Comparison of ENCODE assay signal across 26 cellular contexts in the genomic region with DNA sequence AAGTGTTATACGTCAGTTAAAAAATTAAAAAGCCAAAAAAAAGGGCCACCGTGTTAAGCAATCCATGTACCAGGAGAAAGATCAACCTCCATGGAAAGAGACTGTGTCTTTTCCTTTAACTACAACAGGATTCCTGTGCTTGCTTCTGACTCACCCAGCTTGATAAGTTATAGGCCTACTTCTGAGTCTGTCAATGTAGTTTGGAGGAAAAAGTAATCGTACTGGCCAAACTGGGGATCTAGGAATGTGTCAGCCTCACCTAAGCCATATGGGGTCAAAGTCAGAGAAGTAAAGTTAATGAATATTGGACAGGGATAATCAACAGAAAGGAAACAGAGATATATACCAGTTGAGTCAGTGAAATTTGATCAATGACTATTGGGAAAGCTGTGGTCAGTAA.
"Had no signal": no experiment of that assay in that cellular context is flagged by ENCODE, and none has a peak within 500 bp of the region (broad histone marks: within the 10 kb centered on the region; RNA-seq: fewer than 3 reads in every experiment).

No MANE protein-coding gene starts in this region.

- FAIRE-seq: urothelium cell line had no signal

- H2AFZ ChIP-seq: neural progenitor cell had no signal

- H3K9ac ChIP-seq: neural progenitor cell had no signal

- H3K36me3 Mint-ChIP-seq: natural killer cell; stimulated activated effector memory CD8-positive, alpha-beta T cell treated with anti-CD3 and anti-CD28 coated beads, Interleukin-12 subunit alpha, Interleukin-12 subunit beta, amount 100 ng/mL, for 72 hours; stimulated activated naive B cell treated with anti-CD40 and anti-IgM and Interleukin-4, amounts not matched to agents 10 μg/mL and 1 μg/mL and 100 μg/mL, for 72 hours had no signal

- H3K4me1 ChIP-seq: neural progenitor cell, pancreas, prostate gland, right lobe of liver, sigmoid colon, stomach, upper lobe of left lung, vagina had no signal

- H3K4me3 ChIP-seq: neural progenitor cell, pancreas, prostate gland, right lobe of liver, sigmoid colon, stomach, thoracic aorta, thyroid gland, tibial nerve, upper lobe of left lung, vagina had no signal

- H3K27ac Mint-ChIP-seq: natural killer cell; nephron; neural progenitor cell; stimulated activated effector memory CD8-positive, alpha-beta T cell treated with anti-CD3 and anti-CD28 coated beads, Interleukin-12 subunit alpha, Interleukin-12 subunit beta, amount 100 ng/mL, for 72 hours; stimulated activated naive B cell treated with anti-CD40 and anti-IgM and Interleukin-4, amounts not matched to agents 10 μg/mL and 1 μg/mL and 100 μg/mL, for 72 hours; stimulated activated naive CD8-positive, alpha-beta T cell treated with anti-CD3 and anti-CD28 coated beads, Interleukin-15, Interleukin-2, amounts not matched to agents 100 ng/mL and 50 ng/mL, for 24 hours had no signal

- H3K4me2 ChIP-seq: neural progenitor cell had no signal

- H3K27me3 Mint-ChIP-seq: stimulated activated naive B cell treated with anti-CD40 and anti-IgM and Interleukin-4, amounts not matched to agents 10 μg/mL and 1 μg/mL and 100 μg/mL, for 72 hours; stimulated activated naive CD8-positive, alpha-beta T cell treated with anti-CD3 and anti-CD28 coated beads, Interleukin-15, Interleukin-2, amounts not matched to agents 100 ng/mL and 50 ng/mL, for 24 hours had no signal

- DNase-seq: natural killer cell; occipital lobe; pancreas; right cardiac atrium; right lobe of liver; sigmoid colon; small intestine; stimulated activated CD4-positive, alpha-beta T cell treated with anti-CD3 and anti-CD28 coated beads, Interleukin-15, amount 100 ng/mL, for 24 hours; stimulated activated CD4-positive, alpha-beta T cell treated with anti-CD3 and anti-CD28 coated beads, Interleukin-2, amount 100 ng/mL, for 24 hours; stimulated activated CD4-positive, alpha-beta T cell treated with anti-CD3 and anti-CD28 coated beads, Interleukin-2, amount 100 ng/mL, for 48 hours; stimulated activated CD4-positive, alpha-beta T cell treated with anti-CD3 and anti-CD28 coated beads, Interleukin-4, amount 100 ng/mL, for 24 hours; stimulated activated naive B cell treated with anti-CD40 and anti-IgM and Interleukin-4, amounts not matched to agents 10 μg/mL and 1 μg/mL and 100 μg/mL, for 72 hours; stimulated activated naive CD4-positive, alpha-beta T cell treated with Interleukin-2 at 50 U/mL for 16 hours; stomach; thyroid gland; trophoblast cell; upper lobe of left lung had no signal

- H3K9me3 ChIP-seq: pancreas, prostate gland, right lobe of liver, thoracic aorta, thyroid gland, vagina had no signal

- H3K4me1 Mint-ChIP-seq: natural killer cell; stimulated activated effector memory CD8-positive, alpha-beta T cell treated with anti-CD3 and anti-CD28 coated beads, Interleukin-12 subunit alpha, Interleukin-12 subunit beta, amount 100 ng/mL, for 72 hours; stimulated activated naive B cell treated with anti-CD40 and anti-IgM and Interleukin-4, amounts not matched to agents 10 μg/mL and 1 μg/mL and 100 μg/mL, for 72 hours had no signal

- H3K4me3 Mint-ChIP-seq: natural killer cell; nephron; neural progenitor cell; stimulated activated effector memory CD8-positive, alpha-beta T cell treated with anti-CD3 and anti-CD28 coated beads, Interleukin-12 subunit alpha, Interleukin-12 subunit beta, amount 100 ng/mL, for 72 hours; stimulated activated naive B cell treated with anti-CD40 and anti-IgM and Interleukin-4, amounts not matched to agents 10 μg/mL and 1 μg/mL and 100 μg/mL, for 72 hours; stimulated activated naive CD8-positive, alpha-beta T cell treated with anti-CD3 and anti-CD28 coated beads, Interleukin-15, Interleukin-2, amounts not matched to agents 100 ng/mL and 50 ng/mL, for 24 hours had no signal

- H3K27ac ChIP-seq: neural progenitor cell, pancreas, prostate gland, right lobe of liver, sigmoid colon, stomach, thoracic aorta, thyroid gland, tibial nerve, upper lobe of left lung, vagina had no signal

- H3K36me3 ChIP-seq: neural progenitor cell, pancreas, prostate gland, right lobe of liver, sigmoid colon, stomach, thoracic aorta, thyroid gland, tibial nerve, upper lobe of left lung, vagina had no signal

- H3K27me3 ChIP-seq: neural progenitor cell, pancreas, right lobe of liver, sigmoid colon, stomach, thyroid gland, tibial nerve, upper lobe of left lung, vagina had no signal
